Comparison of ENCODE assay signal across 13 cellular contexts in the genomic region with DNA sequence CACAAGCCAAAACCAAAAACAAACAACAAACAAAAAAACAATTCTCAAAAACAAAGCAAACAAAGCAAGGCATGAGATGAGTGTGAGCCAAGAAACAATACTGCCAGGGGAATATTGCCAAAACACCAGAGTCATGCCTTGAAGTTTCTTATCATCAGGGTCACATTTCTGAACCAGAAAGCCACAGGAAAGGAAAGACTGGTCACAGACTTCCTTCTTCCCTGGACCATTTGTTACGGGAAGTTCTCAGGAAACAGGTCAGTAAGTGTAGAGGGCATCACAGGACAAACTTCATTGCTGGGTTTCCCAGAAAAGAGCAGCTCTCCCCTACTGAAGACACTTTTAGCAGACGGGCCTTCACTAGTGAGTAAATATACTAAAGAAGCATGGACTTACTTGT.
DNase-seq lines count a peak whose midpoint lies in the region; ATAC-seq and TF ChIP-seq lines count a peak whose summit lies in the region.
"Had no signal": no experiment of that assay in that cellular context is flagged by ENCODE, and none has a peak within 500 bp of the region (broad histone marks: within the 10 kb centered on the region; RNA-seq: fewer than 3 reads in every experiment).

No MANE protein-coding gene starts in this region.

- H3K36me3 Mint-ChIP-seq in MCF 10A (ENCODE audit: insufficient read depth, unreplicated experiment) = peaks cover 6% of the 10 kb centered on the region
- H3K36me3 Mint-ChIP-seq in neural crest cell (ENCODE audit: low read depth) = peaks cover 16% of the 10 kb centered on the region

- H3K4me3 Mint-ChIP-seq in MCF 10A (ENCODE audit: unreplicated experiment) = no peak overlapping the region
- H3K4me3 Mint-ChIP-seq in neural crest cell = no peak overlapping the region
- H3K4me3 Mint-ChIP-seq: activated CD8-positive, alpha-beta T cell treated with anti-CD3 and anti-CD28 coated beads, Interleukin-2, amount 10 ng/mL, durations not matched to agents 7 days and 5 days had no signal

- BruUV-seq in MCF 10A (replicated peaks; lab: Mats Ljungman, UMichigan) (no TSS peak), A673 (replicated peaks; lab: Mats Ljungman, UMichigan) (no TSS peak)

- H3K36me3 ChIP-seq in breast epithelium (no peaks in the 10 kb centered on the region), uterus (no peaks in the 10 kb centered on the region), A673 (ENCODE audit: insufficient read depth, low read length, poor library complexity, severe bottlenecking) (peaks cover 3% of the 10 kb centered on the region)

- H3K27ac Mint-ChIP-seq in MCF 10A (ENCODE audit: low read depth, unreplicated experiment) (no peak overlapping the region), neural crest cell (ENCODE audit: unreplicated experiment) (peak overlapping the region; percentile 47)
- H3K27ac Mint-ChIP-seq: activated CD8-positive, alpha-beta T cell treated with anti-CD3 and anti-CD28 coated beads, Interleukin-2, amount 10 ng/mL, durations not matched to agents 7 days and 5 days had no signal

- H3K4me1 ChIP-seq in breast epithelium = no peaks in the 10 kb centered on the region
- peaks cover 0 to 5% of the 10 kb centered on the region in 2 donors for H3K4me1 ChIP-seq in uterus
- peaks cover 6% of the 10 kb centered on the region for H3K4me1 ChIP-seq in A673 (ENCODE audit: insufficient read depth, low read length, poor library complexity, severe bottlenecking)

- H3K27ac ChIP-seq in breast epithelium = peak overlapping the region; percentile 54 to 73
- H3K27ac ChIP-seq in uterus = peak overlapping the region; percentile 53 to 84
- H3K27ac ChIP-seq in A673 (ENCODE audit: low read depth, low read length, poor library complexity, severe bottlenecking) = no peak overlapping the region

- TF ChIP-seq CTCF in breast epithelium (IDR thresholded peaks at IDR 0.05) (no peak), MCF 10A (IDR thresholded peaks at IDR 0.05; ENCODE audit: unreplicated experiment) (no peak), neural crest cell (conservative IDR thresholded peaks at IDR 0.05) (no peak), uterus (IDR thresholded peaks at IDR 0.05) (no peak), A673 (conservative IDR thresholded peaks at IDR 0.05; ENCODE audit: low read depth, low read length) (no peak)

- H3K27me3 Mint-ChIP-seq in MCF 10A (ENCODE audit: insufficient read depth, unreplicated experiment) (no peaks in the 10 kb centered on the region), neural crest cell (ENCODE audit: low read depth) (no peaks in the 10 kb centered on the region)

- POLR2A ChIA-PET in MCF 10A (lab: Yijun Ruan, JAX) (no interaction called here), A673 (lab: Charles Lee; ENCODE audit: low non-redundant PET) (no interaction called here)

- TF ChIP-seq POLR2A in breast epithelium (IDR thresholded peaks at IDR 0.05) (no peak), uterus (IDR thresholded peaks at IDR 0.05) (no peak)

- H3K4me3 ChIP-seq in breast epithelium (no peak overlapping the region), uterus (no peak overlapping the region), A673 (ENCODE audit: low read depth, low read length, poor library complexity, severe bottlenecking) (no peak overlapping the region)
- H3K4me3 ChIP-seq: K562 had no signal

- DNase-seq in breast epithelium (ENCODE audit: low spot score in 2 of 2) (no peak), MCF 10A (ENCODE audit: unreplicated experiment) (no peak), fibroblast of peridontal ligament (ENCODE audit: extremely low read depth) (peak; percentile 56), neural crest cell (ENCODE audit: low read depth, low spot score) (no peak), uterus (peak in 1 of 2 donors; percentile 35), DMS79 (lab: John Stamatoyannopoulos, UW) (no peak), A673 (ENCODE audit: low spot score) (no peak)
- DNase-seq: 8988T; activated CD8-positive, alpha-beta T cell treated with anti-CD3 and anti-CD28 coated beads, Interleukin-2, amount 10 ng/mL, durations not matched to agents 7 days and 5 days; mesendoderm; NCI-H524 had no signal

- H3K9me3 ChIP-seq in breast epithelium (no peaks in the 10 kb centered on the region), uterus (no peaks in the 10 kb centered on the region), A673 (ENCODE audit: low read depth, low read length, poor library complexity, severe bottlenecking) (no peaks in the 10 kb centered on the region)

- H3K9me3 Mint-ChIP-seq in MCF 10A (ENCODE audit: unreplicated experiment) (no peaks in the 10 kb centered on the region), neural crest cell (no peaks in the 10 kb centered on the region)

- no peaks in the 10 kb centered on the region for H3K27me3 ChIP-seq in breast epithelium
- H3K27me3 ChIP-seq in uterus = no peaks in the 10 kb centered on the region
- H3K27me3 ChIP-seq in A673 (replicated peaks; ENCODE audit: insufficient read depth, low read depth, low read length, poor library complexity) = no peaks in the 10 kb centered on the region

- no peak for ATAC-seq in HG03520 (IDR thresholded peaks at IDR 0.05; ENCODE audit: unreplicated experiment)
- ATAC-seq: activated CD8-positive, alpha-beta T cell treated with anti-CD3 and anti-CD28 coated beads, Interleukin-2, amount 10 ng/mL, durations not matched to agents 7 days and 5 days; K562 had no signal

- CTCF ChIA-PET in MCF 10A (lab: Yijun Ruan, JAX) = no interaction called here
- CTCF ChIA-PET in A673 (lab: Charles Lee) = no interaction called here

- no peaks in the 10 kb centered on the region for H3K4me1 Mint-ChIP-seq in MCF 10A (ENCODE audit: insufficient read depth, unreplicated experiment)
- peaks cover 13% of the 10 kb centered on the region for H3K4me1 Mint-ChIP-seq in neural crest cell

- intact Hi-C loops in breast epithelium (cut with DNase I; ENCODE audit: low total_unique reads) = no loop called here
- intact Hi-C loops in MCF 10A (cut with micrococcal nuclease) = no loop called here
- intact Hi-C loops in uterus (cut with DNase I; ENCODE audit: low total_unique reads) = no loop called here
- intact Hi-C loops in A673 (cut with micrococcal nuclease; ENCODE audit: unreplicated experiment) = no loop called here
